Comparison of ENCODE assay signal across 17 cellular contexts in the genomic region with DNA sequence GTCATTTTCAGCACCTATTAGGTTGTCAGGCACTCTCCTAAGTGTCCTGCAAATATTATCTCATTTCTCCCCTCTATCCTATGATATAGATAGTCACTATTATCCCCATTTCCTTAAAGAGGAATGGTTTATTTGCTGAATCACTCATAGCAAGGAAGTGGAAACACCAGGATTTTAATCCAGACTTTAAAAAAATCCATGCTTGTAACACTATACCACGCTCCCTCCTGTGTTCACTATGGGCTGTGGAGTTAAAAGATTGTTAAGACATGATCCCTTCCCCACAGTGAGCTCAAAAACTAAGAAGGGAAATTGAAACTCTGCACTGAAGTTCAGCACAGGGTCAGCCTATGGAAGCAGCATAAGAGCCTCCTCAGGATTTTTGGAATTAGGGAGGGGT.
"Had no signal": no experiment of that assay in that cellular context is flagged by ENCODE, and none has a peak within 500 bp of the region (broad histone marks: within the 10 kb centered on the region; RNA-seq: fewer than 3 reads in every experiment).

No MANE protein-coding gene starts in this region.

- ATAC-seq: pancreas; stimulated activated effector memory CD8-positive, alpha-beta T cell treated with anti-CD3 and anti-CD28 coated beads, Interleukin-12 subunit alpha, Interleukin-12 subunit beta, amount 100 ng/mL, for 72 hours; T-helper 17 cell had no signal

- DNase-seq: activated CD4-positive, alpha-beta memory T cell treated with anti-CD3 and anti-CD28 coated beads, Interleukin-2, amount 10 ng/mL, durations not matched to agents 7 days and 5 days; activated CD4-positive, alpha-beta T cell treated with anti-CD3 and anti-CD28 coated beads for 4 hours; activated effector memory CD4-positive, alpha-beta T cell treated with anti-CD3 and anti-CD28 coated beads, Interleukin-2, amount 50 U/mL, for 16 hours; activated T-cell treated with anti-CD3 and anti-CD28 coated beads, Interleukin-2, amount 50 U/mL, for 48 hours; central memory CD4-positive, alpha-beta T cell; kidney glomerular epithelial cell; mesendoderm; pancreas; stimulated activated CD4-positive, alpha-beta T cell treated with anti-CD3 and anti-CD28 coated beads, Interleukin-12 subunit alpha, Interleukin-12 subunit beta, amount 100 ng/mL, for 4 hours; T-helper 17 cell; thyroid gland; WERI-Rb-1 had no signal

- H3K27me3 Mint-ChIP-seq: activated CD4-positive, alpha-beta memory T cell treated with anti-CD3 and anti-CD28 coated beads, Interleukin-2, amount 10 ng/mL, durations not matched to agents 7 days and 5 days; activated naive CD4-positive, alpha-beta T cell treated with anti-CD3 and anti-CD28 coated beads, Interleukin-2, amount 50 U/mL, for 24 hours; T-helper 17 cell had no signal

- H3K27ac Mint-ChIP-seq: activated CD4-positive, alpha-beta memory T cell treated with anti-CD3 and anti-CD28 coated beads, Interleukin-2, amount 10 ng/mL, durations not matched to agents 7 days and 5 days; activated naive CD4-positive, alpha-beta T cell treated with anti-CD3 and anti-CD28 coated beads, Interleukin-2, amount 50 U/mL, for 24 hours; stimulated activated effector memory CD8-positive, alpha-beta T cell treated with anti-CD3 and anti-CD28 coated beads, Interleukin-12 subunit alpha, Interleukin-12 subunit beta, amount 100 ng/mL, for 72 hours had no signal

- H3K27me3 ChIP-seq: esophagus muscularis mucosa, pancreas, thyroid gland had no signal

- H3K4me3 Mint-ChIP-seq: activated CD4-positive, alpha-beta memory T cell treated with anti-CD3 and anti-CD28 coated beads, Interleukin-2, amount 10 ng/mL, durations not matched to agents 7 days and 5 days; activated naive CD4-positive, alpha-beta T cell treated with anti-CD3 and anti-CD28 coated beads, Interleukin-2, amount 50 U/mL, for 24 hours; neural crest cell; stimulated activated effector memory CD8-positive, alpha-beta T cell treated with anti-CD3 and anti-CD28 coated beads, Interleukin-12 subunit alpha, Interleukin-12 subunit beta, amount 100 ng/mL, for 72 hours; T-helper 17 cell had no signal

- H3K4me1 Mint-ChIP-seq: stimulated activated effector memory CD8-positive, alpha-beta T cell treated with anti-CD3 and anti-CD28 coated beads, Interleukin-12 subunit alpha, Interleukin-12 subunit beta, amount 100 ng/mL, for 72 hours had no signal

- H3K4me1 ChIP-seq: pancreas, thyroid gland had no signal

- H3K9me3 ChIP-seq: esophagus muscularis mucosa, pancreas, thyroid gland had no signal

- H3K27ac ChIP-seq: coronary artery, esophagus muscularis mucosa, pancreas, thyroid gland, WERI-Rb-1 had no signal

- H3K9me3 Mint-ChIP-seq: activated CD4-positive, alpha-beta memory T cell treated with anti-CD3 and anti-CD28 coated beads, Interleukin-2, amount 10 ng/mL, durations not matched to agents 7 days and 5 days; activated naive CD4-positive, alpha-beta T cell treated with anti-CD3 and anti-CD28 coated beads, Interleukin-2, amount 50 U/mL, for 24 hours; neural crest cell; stimulated activated effector memory CD8-positive, alpha-beta T cell treated with anti-CD3 and anti-CD28 coated beads, Interleukin-12 subunit alpha, Interleukin-12 subunit beta, amount 100 ng/mL, for 72 hours had no signal

- H3K4me3 ChIP-seq: coronary artery, esophagus muscularis mucosa, pancreas, thyroid gland had no signal

- H3K36me3 ChIP-seq: pancreas, WERI-Rb-1 had no signal
